ENCODE assay signal across 8 cellular contexts in genomic region chr1:211578640-211579433, GRCh38. TPM values are rescaled to one million over a fixed set of nuclear protein-coding genes. Genes with fewer than 3 reads are reported as not detected.
DNase-seq lines count a peak whose midpoint lies in the region; ATAC-seq and TF ChIP-seq lines count a peak whose summit lies in the region.

Gene SLC30A1, minus strand, starts transcription at chr1:211579161. Its CDS starts 549 bp downstream, at chr1:211578612.

- H3K4me3 Mint-ChIP-seq in T-helper 1 cell treated with Interleukin-12 subunit alpha and Interleukin-12 subunit beta and Interleukin-4 antibody, amounts not matched to agents 30 μg/mL and 1 μg/mL, for 36 hours: peak within 1 kb of the TSS; percentile 88

- H3K36me3 Mint-ChIP-seq in T-helper 1 cell treated with Interleukin-12 subunit alpha and Interleukin-12 subunit beta and Interleukin-4 antibody, amounts not matched to agents 30 μg/mL and 1 μg/mL, for 36 hours (ENCODE audit: low read depth): peaks cover 14% of the 10 kb centered on the region

- H3K27ac Mint-ChIP-seq in T-helper 1 cell treated with Interleukin-12 subunit alpha and Interleukin-12 subunit beta and Interleukin-4 antibody, amounts not matched to agents 30 μg/mL and 1 μg/mL, for 36 hours: peak within 1 kb of the TSS; percentile 81

- TF ChIP-seq CTCF in GM13977 (IDR thresholded peaks at IDR 0.05; ENCODE audit: extremely low read depth, insufficient read depth, missing control alignments) (no peak), uterus (IDR thresholded peaks at IDR 0.05) (peak in 1 of 4 experiments; percentile 18)

- in situ Hi-C loops in GM13977 (cut with MboI; ENCODE audit: low pct_unique_long_range_greater_than_20kb, low sequenced_read_pairs, unreplicated experiment): no loop called here

- H3K27ac ChIP-seq in uterus: peak within 1 kb of the TSS; percentile 96 to 98

- DNase-seq in GM13977 (ENCODE audit: low spot score): peak; percentile 100
- peak; percentile 87 for DNase-seq in NCI-H1694 (lab: John Stamatoyannopoulos, UW)
- peak; percentile 91 to 100 (median 98) for DNase-seq in amygdala (lab: John Stamatoyannopoulos, UW)
- DNase-seq in left ventricle myocardium superior: peak; percentile 100
- peak; percentile 93 for DNase-seq in pulmonary artery endothelial cell (ENCODE audit: low read depth, low spot score)
- DNase-seq in uterus: peak; percentile 99

- ATAC-seq in HG02884 (IDR thresholded peaks at IDR 0.05; ENCODE audit: unreplicated experiment): peak; percentile 82
- ATAC-seq in left ventricle myocardium superior: peak; percentile 94

- H3K27me3 Mint-ChIP-seq in T-helper 1 cell treated with Interleukin-12 subunit alpha and Interleukin-12 subunit beta and Interleukin-4 antibody, amounts not matched to agents 30 μg/mL and 1 μg/mL, for 36 hours (ENCODE audit: low read depth): peaks cover 5% of the 10 kb centered on the region

- H3K9me3 ChIP-seq in uterus: no peaks in the 10 kb centered on the region

- H3K4me3 ChIP-seq in uterus: peak within 1 kb of the TSS; percentile 60 to 97

- H3K27me3 ChIP-seq in uterus: no peaks in the 10 kb centered on the region

- intact Hi-C loops in left ventricle myocardium superior (cut with micrococcal nuclease): loop anchor here (5.0 kb wide), 1 partner anchor 68 kb away; no protein-coding TSS in a partner anchor
- intact Hi-C loops in uterus (cut with DNase I; ENCODE audit: low total_unique reads): loop anchor here (10.0 kb wide), 1 partner anchor 76 kb away; no protein-coding TSS in a partner anchor

- H3K36me3 ChIP-seq in uterus: no peaks in the 10 kb centered on the region

- no peaks in the 10 kb centered on the region for H3K9me3 Mint-ChIP-seq in T-helper 1 cell treated with Interleukin-12 subunit alpha and Interleukin-12 subunit beta and Interleukin-4 antibody, amounts not matched to agents 30 μg/mL and 1 μg/mL, for 36 hours

- peaks cover 31% of the 10 kb centered on the region for H3K4me1 Mint-ChIP-seq in T-helper 1 cell treated with Interleukin-12 subunit alpha and Interleukin-12 subunit beta and Interleukin-4 antibody, amounts not matched to agents 30 μg/mL and 1 μg/mL, for 36 hours (ENCODE audit: low read depth)

- TF ChIP-seq POLR2A in uterus (IDR thresholded peaks at IDR 0.05): peak; percentile 92 to 95

- no peaks in the 10 kb centered on the region for H3K4me1 ChIP-seq in uterus

RNA-seq across cellular contexts. Expression of gene SLC30A1, which starts in this region (rescaled TPM):
- total RNA-seq in left ventricle myocardium superior: 11.5 TPM
- total RNA-seq in pulmonary artery endothelial cell: 14.3 and 22.4 TPM in 2 replicates
- total RNA-seq in uterus: 10 to 100 TPM; 12.8 to 44.7 (median 19.1) TPM

Comparison
In these comparisons a context has a peak if more than half of its experiments do, and no peak if none do; other contexts are left out.
1. Peak in every context shown above with its lines: DNase-seq, ATAC-seq, H3K4me3 ChIP-seq and H3K27ac ChIP-seq.